ENCODE assay signal across 8 cellular contexts in genomic region chr1:110210604-110211502, GRCh38. TPM values are rescaled to one million over a fixed set of nuclear protein-coding genes. Genes with fewer than 3 reads are reported as not detected.
DNase-seq lines count a peak whose midpoint lies in the region; ATAC-seq, FAIRE-seq and TF ChIP-seq lines count a peak whose summit lies in the region.

No MANE protein-coding gene starts in this region.

- H3K4me1 ChIP-seq in astrocyte (ENCODE audit: insufficient read depth, low read length) (peaks cover 9% of the 10 kb centered on the region), iPS-15b (ENCODE audit: control insufficient read depth, insufficient read depth, low read length) (peaks cover 12% of the 10 kb centered on the region), small intestine (ENCODE audit: control insufficient read depth in 2 of 2, insufficient read depth in 1 of 2, low read depth in 1 of 2, low read length in 1 of 2) (no peaks in the 10 kb centered on the region)

- in situ Hi-C loops in KBM-7 (cut with MboI; ENCODE audit: low pct_unique_long_range_greater_than_20kb, low sequenced_read_pairs) = loop anchor here (25.0 kb wide), 1 partner anchor 101 kb away; no protein-coding TSS in a partner anchor

- peak overlapping the region; percentile 87 for H2AFZ ChIP-seq in astrocyte (ENCODE audit: low read depth, low read length)

- peak; percentile 14 for ATAC-seq in CD4-positive, alpha-beta T cell (ENCODE audit: poor library complexity)
- ATAC-seq in GM21360 (IDR thresholded peaks at IDR 0.05; ENCODE audit: unreplicated experiment) = peak; percentile 23

- peak overlapping the region; percentile 50 for H3K27ac ChIP-seq in CD4-positive, alpha-beta T cell (ENCODE audit: low read depth, low read length)
- H3K27ac ChIP-seq in astrocyte (ENCODE audit: low read depth, low read length) (no peak overlapping the region), small intestine (ENCODE audit: low read depth in 1 of 2, low read length in 1 of 2) (peak overlapping the region; percentile 42 to 78)

- TF ChIP-seq CTCF in CD4-positive, alpha-beta T cell (IDR thresholded peaks at IDR 0.05) = no peak
- no peak for TF ChIP-seq CTCF in astrocyte (IDR thresholded peaks at IDR 0.05; ENCODE audit: insufficient read depth, low read depth, low read length)

- H3K27me3 Mint-ChIP-seq in CD4-positive, alpha-beta T cell = no peaks in the 10 kb centered on the region
- peaks cover 68% of the 10 kb centered on the region for H3K27me3 Mint-ChIP-seq in astrocyte (ENCODE audit: low read depth, unreplicated experiment)

- peak overlapping the region; percentile 52 for H3K4me3 ChIP-seq in astrocyte (ENCODE audit: insufficient read depth, low read depth, low read length)
- peak overlapping the region; percentile 89 for H3K4me3 ChIP-seq in iPS-15b (ENCODE audit: low read depth, low read length)
- peak overlapping the region; percentile 58 to 75 for H3K4me3 ChIP-seq in small intestine (ENCODE audit: low read depth in 1 of 2, low read length in 2 of 2)

- FAIRE-seq in astrocyte (lab: Jason Lieb, UNC) = no peak
- FAIRE-seq in small intestine (lab: Jason Lieb, UNC) = no peak

- CTCF ChIA-PET in CD4-positive, alpha-beta T cell (lab: Charles Lee) = interaction anchor here (1.1 to 7.3 kb wide), 4 partner anchors 14 to 151 kb away, joined by 3 to 123 read pairs (median 32); partner anchors contain the start of gene RBM15

- H3K36me3 Mint-ChIP-seq in CD4-positive, alpha-beta T cell (ENCODE audit: low read depth) = peaks cover 4% of the 10 kb centered on the region
- H3K36me3 Mint-ChIP-seq in astrocyte (ENCODE audit: low read depth, unreplicated experiment) = peaks cover 1% of the 10 kb centered on the region

- no peak overlapping the region for H3K9ac ChIP-seq in astrocyte (ENCODE audit: low read length)
- no peak overlapping the region for H3K9ac ChIP-seq in iPS-15b (ENCODE audit: low read depth, low read length)

- peak overlapping the region; percentile 94 for H3K4me3 Mint-ChIP-seq in CD4-positive, alpha-beta T cell
- H3K4me3 Mint-ChIP-seq in astrocyte (ENCODE audit: unreplicated experiment) = peak overlapping the region; percentile 65

- no peaks in the 10 kb centered on the region for H3K9me3 Mint-ChIP-seq in CD4-positive, alpha-beta T cell
- peaks cover 2% of the 10 kb centered on the region for H3K9me3 Mint-ChIP-seq in astrocyte (ENCODE audit: unreplicated experiment)

- H3K36me3 ChIP-seq in astrocyte (ENCODE audit: insufficient read depth, low read length) = no peaks in the 10 kb centered on the region
- H3K36me3 ChIP-seq in iPS-15b (ENCODE audit: control insufficient read depth, insufficient read depth, low read length) = no peaks in the 10 kb centered on the region
- H3K36me3 ChIP-seq in small intestine (ENCODE audit: control insufficient read depth in 2 of 2, insufficient read depth in 2 of 2, low read length in 2 of 2) = no peaks in the 10 kb centered on the region

- 0 to 1% (median 0%) methylated on average over 44 to 101 of the region's 101 CpGs for WGBS in small intestine, 3 donors

- no peaks in the 10 kb centered on the region for H3K27me3 ChIP-seq in CD4-positive, alpha-beta T cell (ENCODE audit: control insufficient read depth, insufficient read depth, low read length)
- H3K27me3 ChIP-seq in astrocyte (ENCODE audit: insufficient read depth, low read length) = peaks cover 41% of the 10 kb centered on the region
- peaks cover 21% of the 10 kb centered on the region for H3K27me3 ChIP-seq in iPS-15b (ENCODE audit: control insufficient read depth, insufficient read depth, low read length)
- H3K27me3 ChIP-seq in small intestine (ENCODE audit: control insufficient read depth in 2 of 2, insufficient read depth in 2 of 2, low read length in 2 of 2) = peaks cover 0 to 7% of the 10 kb centered on the region in 2 donors

- peaks cover 8% of the 10 kb centered on the region for H4K20me1 ChIP-seq in astrocyte (ENCODE audit: insufficient read depth, low read length)

- no peaks in the 10 kb centered on the region for H3K79me2 ChIP-seq in astrocyte (ENCODE audit: insufficient read depth, low read length)

- peak overlapping the region; percentile 90 for H3K4me2 ChIP-seq in astrocyte (ENCODE audit: low read length)

- peak; percentile 29 to 57 (median 46) for DNase-seq in CD4-positive, alpha-beta T cell
- DNase-seq in KBM-7 (peak; percentile 88), T-helper 1 cell (peak; percentile 28 to 65 (median 46)), astrocyte (ENCODE audit: low read depth) (peak; percentile 16), small intestine (peak; percentile 44), HPDE6-E6E7 (ENCODE audit: extremely low spot score) (no peak)

- peak overlapping the region; percentile 91 for H3K27ac Mint-ChIP-seq in CD4-positive, alpha-beta T cell
- H3K27ac Mint-ChIP-seq in astrocyte (ENCODE audit: unreplicated experiment) = no peak overlapping the region

- peaks cover 65% of the 10 kb centered on the region for H3K4me1 Mint-ChIP-seq in CD4-positive, alpha-beta T cell (ENCODE audit: low read depth)
- peaks cover 1% of the 10 kb centered on the region for H3K4me1 Mint-ChIP-seq in astrocyte (ENCODE audit: low read depth, unreplicated experiment)

- POLR2A ChIA-PET in CD4-positive, alpha-beta T cell (lab: Charles Lee) = interaction anchor here (0.7 to 6.9 kb wide), 6 partner anchors 90 to 396 kb away, joined by 3 to 199 read pairs (median 4); partner anchors contain the start of genes KCNA2 and RBM15

- no peaks in the 10 kb centered on the region for H3K9me3 ChIP-seq in CD4-positive, alpha-beta T cell (ENCODE audit: control insufficient read depth, low read length)
- H3K9me3 ChIP-seq in astrocyte (ENCODE audit: insufficient read depth, low read depth, low read length) = no peaks in the 10 kb centered on the region
- no peaks in the 10 kb centered on the region for H3K9me3 ChIP-seq in iPS-15b (ENCODE audit: control insufficient read depth, insufficient read depth, low read length)
- no peaks in the 10 kb centered on the region for H3K9me3 ChIP-seq in small intestine (ENCODE audit: control insufficient read depth, low read depth)

- intact Hi-C loops in CD4-positive, alpha-beta T cell (cut with DNase I, micrococcal nuclease) = loop anchor here (1.0 to 5.0 kb wide), 2 partner anchors 127 to 406 kb away; no protein-coding TSS in a partner anchor

RNA-seq across cellular contexts. Expression of gene KCNC4, which starts 0.7 kb away (rescaled TPM):
- total RNA-seq in CD4-positive, alpha-beta T cell = 10 to 100 TPM; 16.5 to 17.7 TPM
- total RNA-seq in astrocyte = 2.6 and 3.1 TPM in 2 replicates
- polyA plus RNA-seq in small intestine = 1 to 10 TPM in 1 of 3 donors, under 1 TPM in 2; under 0.01 to 3.7 (median 0.67) TPM
